ENCODE assay signal across 15 cellular contexts in genomic region chr17:80358861-80359260, GRCh38. TPM values are rescaled to one million over a fixed set of nuclear protein-coding genes. Genes with fewer than 3 reads are reported as not detected.
DNase-seq lines count a peak whose midpoint lies in the region; ATAC-seq, FAIRE-seq and TF ChIP-seq lines count a peak whose summit lies in the region.
"Had no signal": no experiment of that assay in that cellular context is flagged by ENCODE, and none has a peak within 500 bp of the region (broad histone marks: within the 10 kb centered on the region; RNA-seq: fewer than 3 reads in every experiment).

No MANE protein-coding gene starts in this region.

- CTCF ChIA-PET in activated naive CD4-positive, alpha-beta T cell treated with anti-CD3 and anti-CD28 coated beads, Interleukin-2, amount 10 ng/mL, durations not matched to agents 7 days and 5 days (lab: Charles Lee), result no interaction called here

- no peak for DNase-seq in activated naive CD4-positive, alpha-beta T cell treated with anti-CD3 and anti-CD28 coated beads, Interleukin-2, amount 10 ng/mL, durations not matched to agents 7 days and 5 days
- no peak for DNase-seq in activated naive CD4-positive, alpha-beta T cell treated with anti-CD3 and anti-CD28 coated beads, Interleukin-2, amount 50 U/mL, for 72 hours (ENCODE audit: low spot score in 2 of 2)
- DNase-seq in T-helper 17 cell, result no peak
- DNase-seq in chondrocyte (ENCODE audit: low spot score), result peak; percentile 29
- no peak for DNase-seq in stimulated activated effector memory CD8-positive, alpha-beta T cell treated with anti-CD3 and anti-CD28 coated beads, Interleukin-12 subunit alpha, Interleukin-12 subunit beta, amount 100 ng/mL, for 72 hours (ENCODE audit: low spot score in 2 of 2)
- no peak for DNase-seq in pancreas
- no peak for DNase-seq in SHP77 (lab: John Stamatoyannopoulos, UW)
- DNase-seq: C1 segment of cervical spinal cord; Calu3; CD4-positive, alpha-beta T cell; DMS 273 treated with DMSO at 0.1 percent for 48 hours; H7 had no signal

- no peak overlapping the region for H3K27ac ChIP-seq in pancreas

- H3K27me3 Mint-ChIP-seq in activated naive CD4-positive, alpha-beta T cell treated with anti-CD3 and anti-CD28 coated beads, Interleukin-2, amount 10 ng/mL, durations not matched to agents 7 days and 5 days, result no peaks in the 10 kb centered on the region
- H3K27me3 Mint-ChIP-seq in T-helper 17 cell (no peaks in the 10 kb centered on the region), chondrocyte (ENCODE audit: low read depth) (no peaks in the 10 kb centered on the region)
- H3K27me3 Mint-ChIP-seq: B cell; CD4-positive, alpha-beta T cell had no signal

- H3K9me3 ChIP-seq in T-helper 17 cell (ENCODE audit: control insufficient read depth, low read length, poor library complexity, severe bottlenecking), result no peaks in the 10 kb centered on the region
- H3K9me3 ChIP-seq in pancreas, result no peaks in the 10 kb centered on the region

- no peak overlapping the region for H3K4me3 ChIP-seq in pancreas
- H3K4me3 ChIP-seq: GM23338 had no signal

- peak overlapping the region; percentile 58 for H3K27ac Mint-ChIP-seq in activated naive CD4-positive, alpha-beta T cell treated with anti-CD3 and anti-CD28 coated beads, Interleukin-2, amount 10 ng/mL, durations not matched to agents 7 days and 5 days
- H3K27ac Mint-ChIP-seq in activated naive CD4-positive, alpha-beta T cell treated with anti-CD3 and anti-CD28 coated beads, Interleukin-2, amount 50 U/mL, for 72 hours, result peak overlapping the region in 1 of 2 donors; percentile 88
- H3K27ac Mint-ChIP-seq in T-helper 17 cell (peak overlapping the region; percentile 67), chondrocyte (ENCODE audit: unreplicated experiment) (no peak overlapping the region)
- H3K27ac Mint-ChIP-seq in stimulated activated effector memory CD8-positive, alpha-beta T cell treated with anti-CD3 and anti-CD28 coated beads, Interleukin-12 subunit alpha, Interleukin-12 subunit beta, amount 100 ng/mL, for 72 hours, result peak overlapping the region; percentile 83
- H3K27ac Mint-ChIP-seq: B cell; CD4-positive, alpha-beta T cell; GM23338 had no signal

- no peaks in the 10 kb centered on the region for H3K4me1 Mint-ChIP-seq in activated naive CD4-positive, alpha-beta T cell treated with anti-CD3 and anti-CD28 coated beads, Interleukin-2, amount 10 ng/mL, durations not matched to agents 7 days and 5 days
- H3K4me1 Mint-ChIP-seq in T-helper 17 cell (no peaks in the 10 kb centered on the region), chondrocyte (ENCODE audit: low read depth) (no peaks in the 10 kb centered on the region)
- H3K4me1 Mint-ChIP-seq in stimulated activated effector memory CD8-positive, alpha-beta T cell treated with anti-CD3 and anti-CD28 coated beads, Interleukin-12 subunit alpha, Interleukin-12 subunit beta, amount 100 ng/mL, for 72 hours, result no peaks in the 10 kb centered on the region
- H3K4me1 Mint-ChIP-seq: B cell, GM23338 had no signal

- TF ChIP-seq CTCF in chondrocyte (IDR thresholded peaks at IDR 0.05) (no peak), pancreas (IDR thresholded peaks at IDR 0.05) (no peak)

- no peaks in the 10 kb centered on the region for H3K27me3 ChIP-seq in pancreas

- H3K4me3 Mint-ChIP-seq in activated naive CD4-positive, alpha-beta T cell treated with anti-CD3 and anti-CD28 coated beads, Interleukin-2, amount 10 ng/mL, durations not matched to agents 7 days and 5 days, result no peak overlapping the region
- H3K4me3 Mint-ChIP-seq in T-helper 17 cell, result no peak overlapping the region
- H3K4me3 Mint-ChIP-seq in chondrocyte (ENCODE audit: unreplicated experiment), result no peak overlapping the region
- H3K4me3 Mint-ChIP-seq in stimulated activated effector memory CD8-positive, alpha-beta T cell treated with anti-CD3 and anti-CD28 coated beads, Interleukin-12 subunit alpha, Interleukin-12 subunit beta, amount 100 ng/mL, for 72 hours, result no peak overlapping the region
- H3K4me3 Mint-ChIP-seq: B cell; CD4-positive, alpha-beta T cell; GM23338 had no signal

- H3K36me3 ChIP-seq in pancreas, result peaks cover 5 to 53% (median 29%) of the 10 kb centered on the region in 3 donors

- ATAC-seq in activated naive CD4-positive, alpha-beta T cell treated with anti-CD3 and anti-CD28 coated beads, Interleukin-2, amount 50 U/mL, for 72 hours, result no peak
- ATAC-seq in T-helper 17 cell (no peak), pancreas (no peak)
- no peak for ATAC-seq in stimulated activated effector memory CD8-positive, alpha-beta T cell treated with anti-CD3 and anti-CD28 coated beads, Interleukin-12 subunit alpha, Interleukin-12 subunit beta, amount 100 ng/mL, for 72 hours
- ATAC-seq: GM23338 had no signal

- WGBS in pancreas, 2 donors, result 95 to 98% methylated on average over 10 to 11 of the region's 11 CpGs

- intact Hi-C loops in pancreas (cut with DNase I), result no loop called here

- FAIRE-seq in pancreas (lab: Jason Lieb, UNC), result no peak
- FAIRE-seq: A204.1 had no signal

- H3K4me1 ChIP-seq in pancreas, result peaks cover 0 to 10% (median 9%) of the 10 kb centered on the region in 3 donors

- H3K36me3 Mint-ChIP-seq in activated naive CD4-positive, alpha-beta T cell treated with anti-CD3 and anti-CD28 coated beads, Interleukin-2, amount 10 ng/mL, durations not matched to agents 7 days and 5 days, result peaks cover 80% of the 10 kb centered on the region
- peaks cover 40 to 52% of the 10 kb centered on the region in 2 donors for H3K36me3 Mint-ChIP-seq in activated naive CD4-positive, alpha-beta T cell treated with anti-CD3 and anti-CD28 coated beads, Interleukin-2, amount 50 U/mL, for 72 hours
- H3K36me3 Mint-ChIP-seq in T-helper 17 cell (ENCODE audit: low read depth), result peaks cover 13% of the 10 kb centered on the region
- peaks cover 58% of the 10 kb centered on the region for H3K36me3 Mint-ChIP-seq in chondrocyte (ENCODE audit: low read depth)
- H3K36me3 Mint-ChIP-seq in stimulated activated effector memory CD8-positive, alpha-beta T cell treated with anti-CD3 and anti-CD28 coated beads, Interleukin-12 subunit alpha, Interleukin-12 subunit beta, amount 100 ng/mL, for 72 hours, result peaks cover 100% of the 10 kb centered on the region

- no peaks in the 10 kb centered on the region for H3K9me3 Mint-ChIP-seq in activated naive CD4-positive, alpha-beta T cell treated with anti-CD3 and anti-CD28 coated beads, Interleukin-2, amount 10 ng/mL, durations not matched to agents 7 days and 5 days
- H3K9me3 Mint-ChIP-seq in activated naive CD4-positive, alpha-beta T cell treated with anti-CD3 and anti-CD28 coated beads, Interleukin-2, amount 50 U/mL, for 72 hours, result no peaks in the 10 kb centered on the region
- H3K9me3 Mint-ChIP-seq in chondrocyte (ENCODE audit: low read depth), result no peaks in the 10 kb centered on the region
- no peaks in the 10 kb centered on the region for H3K9me3 Mint-ChIP-seq in stimulated activated effector memory CD8-positive, alpha-beta T cell treated with anti-CD3 and anti-CD28 coated beads, Interleukin-12 subunit alpha, Interleukin-12 subunit beta, amount 100 ng/mL, for 72 hours
- H3K9me3 Mint-ChIP-seq: CD4-positive, alpha-beta T cell had no signal

RNA-seq across cellular contexts. Expression of gene ENDOV, which starts 56.1 kb away (rescaled TPM):
- 10 to 100 TPM in 1 of 2 donors, 1 to 10 TPM in 1; 8.8 to 13.0 TPM for total RNA-seq in activated naive CD4-positive, alpha-beta T cell treated with anti-CD3 and anti-CD28 coated beads, Interleukin-2, amount 50 U/mL, for 72 hours
- total RNA-seq in T-helper 17 cell (10 to 100 TPM; 14.1 to 24.5 TPM), chondrocyte (22.8 to 32.5 TPM (median 27.0 TPM) in 3 replicates), pancreas (10 to 100 TPM in 4 of 6 donors, 1 to 10 TPM in 2; 8.7 to 15.9 (median 11.6) TPM)
- 10 to 100 TPM; 16.0 to 20.4 TPM for polyA plus RNA-seq in pancreas
